Comparison of ENCODE assay signal across 9 cellular contexts in genomic region chr2:61535449-61535848, GRCh38. TPM values are rescaled to one million over a fixed set of nuclear protein-coding genes. Genes with fewer than 3 reads are reported as not detected.
DNase-seq lines count a peak whose midpoint lies in the region; ATAC-seq and TF ChIP-seq lines count a peak whose summit lies in the region.
"Had no signal": no experiment of that assay in that cellular context is flagged by ENCODE, and none has a peak within 500 bp of the region (broad histone marks: within the 10 kb centered on the region; RNA-seq: fewer than 3 reads in every experiment).

No MANE protein-coding gene starts in this region.

- H3K27me3 ChIP-seq in SJSA1 (replicated peaks) = no peaks in the 10 kb centered on the region
- no peaks in the 10 kb centered on the region for H3K27me3 ChIP-seq in fibroblast of lung (ENCODE audit: control insufficient read depth, insufficient read depth, low read length)
- H3K27me3 ChIP-seq in sigmoid colon = no peaks in the 10 kb centered on the region

- intact Hi-C loops in sigmoid colon (cut with DNase I) = loop anchor here (5.0 to 10.0 kb wide), 4 partner anchors 137 to 651 kb away; partner anchors contain the start of genes FAM161A and REL

- H3K9ac ChIP-seq in fibroblast of lung (ENCODE audit: insufficient read depth, low read length) = peak overlapping the region; percentile 29

- H3K4me2 ChIP-seq in fibroblast of lung (ENCODE audit: extremely low read depth, insufficient read depth, low read length) = peak overlapping the region; percentile 97

- 10 to 11% methylated on average over 5 of the region's 5 CpGs for WGBS in sigmoid colon, 2 donors

- H3K4me3 ChIP-seq in GM12875 (ENCODE audit: low read depth, low read length) = peak overlapping the region; percentile 84
- H3K4me3 ChIP-seq in SJSA1 = peak overlapping the region; percentile 43
- peak overlapping the region; percentile 61 to 100 (median 70) for H3K4me3 ChIP-seq in fibroblast of lung (replicated peaks in 1 of 4; ENCODE audit: control extremely low read depth in 1 of 4, insufficient read depth in 1 of 4, low read depth in 3 of 4, low read length in 4 of 4)
- H3K4me3 ChIP-seq in sigmoid colon = peak overlapping the region; percentile 74 to 93 (median 87)
- H3K4me3 ChIP-seq: mucosa of descending colon had no signal

- no peak for DNase-seq in SJSA1 (ENCODE audit: low read depth in 1 of 2, low spot score in 2 of 2)
- peak in 1 of 2 donors; percentile 11 for DNase-seq in fibroblast of lung (ENCODE audit: low read depth in 2 of 2)
- no peak for DNase-seq in sigmoid colon
- DNase-seq in hippocampal formation (lab: John Stamatoyannopoulos, UW) = no peak

- TF ChIP-seq EP300 in sigmoid colon (IDR thresholded peaks at IDR 0.05) = no peak

- peaks cover 73% of the 10 kb centered on the region for H3K79me2 ChIP-seq in fibroblast of lung (ENCODE audit: control insufficient read depth, insufficient read depth, low read length)

- peaks cover 16% of the 10 kb centered on the region for H3K4me1 ChIP-seq in SJSA1 (replicated peaks)
- H3K4me1 ChIP-seq in fibroblast of lung (ENCODE audit: control insufficient read depth, extremely low read depth, insufficient read depth, low read length) = peaks cover 3% of the 10 kb centered on the region
- peaks cover 0 to 58% (median 45%) of the 10 kb centered on the region in 4 donors for H3K4me1 ChIP-seq in sigmoid colon

- H3K9me3 ChIP-seq in SJSA1 (replicated peaks) (no peaks in the 10 kb centered on the region), fibroblast of lung (ENCODE audit: control insufficient read depth, insufficient read depth, low read depth, low read length) (no peaks in the 10 kb centered on the region), sigmoid colon (no peaks in the 10 kb centered on the region)
- H3K9me3 ChIP-seq: mucosa of descending colon had no signal

- ATAC-seq in GM18519 (IDR thresholded peaks at IDR 0.05; ENCODE audit: low FRiP score, unreplicated experiment) (no peak), GM21360 (IDR thresholded peaks at IDR 0.05; ENCODE audit: unreplicated experiment) (no peak), HG03097 (IDR thresholded peaks at IDR 0.05; ENCODE audit: low FRiP score, unreplicated experiment) (no peak)
- ATAC-seq: mucosa of descending colon had no signal

- TF ChIP-seq POLR2A in sigmoid colon (IDR thresholded peaks at IDR 0.05) = no peak

- H4K20me1 ChIP-seq in fibroblast of lung (ENCODE audit: control insufficient read depth, extremely low read depth, insufficient read depth, low read length) = peaks cover 4% of the 10 kb centered on the region

- no peak overlapping the region for H2AFZ ChIP-seq in fibroblast of lung (ENCODE audit: low read length)

- peak overlapping the region; percentile 14; the same call in 1 of the 2 replicates for H3K27ac ChIP-seq in SJSA1
- peak overlapping the region; percentile 32 for H3K27ac ChIP-seq in fibroblast of lung (ENCODE audit: insufficient read depth, low read length)
- H3K27ac ChIP-seq in sigmoid colon = peak overlapping the region; percentile 87 to 99 (median 96)

- TF ChIP-seq CTCF in GM12875 (IDR thresholded peaks at IDR 0.05; ENCODE audit: borderline replicate concordance, insufficient read depth, low read depth, low read length) = no peak
- no peak for TF ChIP-seq CTCF in fibroblast of lung (conservative IDR thresholded peaks at IDR 0.05 in 1 of 2, IDR thresholded peaks at IDR 0.05 in 1 of 2; ENCODE audit: low read depth in 1 of 2, low read length in 2 of 2)
- no peak for TF ChIP-seq CTCF in sigmoid colon (IDR thresholded peaks at IDR 0.05)

- H3K36me3 ChIP-seq in SJSA1 = peaks cover 25% of the 10 kb centered on the region
- H3K36me3 ChIP-seq in fibroblast of lung (ENCODE audit: control insufficient read depth, insufficient read depth, low read length) = peaks cover 2% of the 10 kb centered on the region
- H3K36me3 ChIP-seq in sigmoid colon = no peaks in the 10 kb centered on the region

RNA-seq across cellular contexts. Expression of gene XPO1, which starts 2.7 kb away (rescaled TPM):
- 179 and 241 TPM in 2 replicates for total RNA-seq in SJSA1 (2014; rRNA removed; shearing (Covaris generic))
- total RNA-seq in fibroblast of lung (297 and 348 TPM in 2 replicates), sigmoid colon (100 to 1,000 TPM in 3 of 4 donors, 10 to 100 TPM in 1; 90.6 to 460 (median 113) TPM)
- polyA plus RNA-seq in fibroblast of lung (91.8 and 114 TPM in 2 replicates), sigmoid colon (10 to 100 TPM; 23.4 to 63.3 (median 25.2) TPM)
- polyA plus RNA-seq in fibroblast of lung (2012) = 64.1 and 84.8 TPM in 2 replicates
- polyA minus RNA-seq in fibroblast of lung (ENCODE audit: low replicate concordance) = 10.5 and 11.3 TPM in 2 replicates

Comparison
In these comparisons a context has a peak if more than half of its experiments do, and no peak if none do; other contexts are left out.
1. H3K27ac ChIP-seq: peak in every context shown above with its lines; median percentile 96 in sigmoid colon; 32 in fibroblast of lung; 14 in SJSA1.